ENCODE assay signal across 19 cellular contexts in genomic region chr2:49834433-49834832, GRCh38.
DNase-seq lines count a peak whose midpoint lies in the region; TF ChIP-seq lines count a peak whose summit lies in the region.
"Had no signal": no experiment of that assay in that cellular context is flagged by ENCODE, and none has a peak within 500 bp of the region (broad histone marks: within the 10 kb centered on the region; RNA-seq: fewer than 3 reads in every experiment).

No MANE protein-coding gene starts in this region.

- H2BK5ac ChIP-seq in mesendoderm (ENCODE audit: low read length) (no peak overlapping the region), neuronal stem cell (ENCODE audit: low read length) (no peak overlapping the region)

- H2BK120ac ChIP-seq in mesendoderm (ENCODE audit: low read depth, low read length): no peak overlapping the region
- H2BK120ac ChIP-seq in neuronal stem cell (ENCODE audit: low read depth, low read length): no peak overlapping the region

- no peak overlapping the region for H3K9ac ChIP-seq in mesendoderm (ENCODE audit: low read length)
- H3K9ac ChIP-seq in neuronal stem cell (ENCODE audit: low read depth, low read length, poor library complexity): no peak overlapping the region
- H3K9ac ChIP-seq: BLaER1 had no signal

- H3K4ac ChIP-seq in mesendoderm (ENCODE audit: low read depth, low read length) (no peak overlapping the region), neuronal stem cell (ENCODE audit: low read length) (no peak overlapping the region)

- H2BK15ac ChIP-seq in mesendoderm (replicated peaks; ENCODE audit: low read depth) (peak overlapping the region; percentile 96), neuronal stem cell (ENCODE audit: low read length) (no peak overlapping the region)

- H4K5ac ChIP-seq in mesendoderm (ENCODE audit: low read length): no peak overlapping the region

- H3K79me1 ChIP-seq in mesendoderm (ENCODE audit: low read length): no peaks in the 10 kb centered on the region
- H3K79me1 ChIP-seq in neuronal stem cell (ENCODE audit: low read depth, low read length): no peaks in the 10 kb centered on the region

- peak overlapping the region; percentile 65 for H3K27ac ChIP-seq in cardiac muscle cell
- no peak overlapping the region for H3K27ac ChIP-seq in left ventricle myocardium inferior (replicated peaks)
- no peak overlapping the region for H3K27ac ChIP-seq in mesendoderm (ENCODE audit: low read depth, low read length)
- no peak overlapping the region for H3K27ac ChIP-seq in neuronal stem cell (replicated peaks; ENCODE audit: low read length)
- H3K27ac ChIP-seq: 22Rv1, BLaER1, C4-2B had no signal

- H4K8ac ChIP-seq in mesendoderm (ENCODE audit: low read depth, low read length): no peak overlapping the region
- H4K8ac ChIP-seq in neuronal stem cell (ENCODE audit: low read depth, low read length): no peak overlapping the region

- TF ChIP-seq CTCF in cardiac muscle cell (IDR thresholded peaks at IDR 0.05; ENCODE audit: low read depth, low read length) (no peak), left ventricle myocardium inferior (IDR thresholded peaks at IDR 0.05; ENCODE audit: borderline replicate concordance) (no peak)

- H3K27me3 ChIP-seq in cardiac muscle cell (no peaks in the 10 kb centered on the region), left ventricle myocardium inferior (ENCODE audit: low read depth) (no peaks in the 10 kb centered on the region), mesendoderm (ENCODE audit: insufficient read depth, low read length, poor library complexity) (no peaks in the 10 kb centered on the region), neuronal stem cell (ENCODE audit: control insufficient read depth in 3 of 3, insufficient read depth in 3 of 3, low read depth in 1 of 3, low read length in 3 of 3) (no peaks in the 10 kb centered on the region)
- H3K27me3 ChIP-seq: BLaER1 had no signal

- H4K91ac ChIP-seq in neuronal stem cell (ENCODE audit: low read depth, low read length, poor library complexity): no peak overlapping the region

- H3K18ac ChIP-seq in mesendoderm (ENCODE audit: low read length) (no peak overlapping the region), neuronal stem cell (ENCODE audit: low read length) (no peak overlapping the region)

- H2AFZ ChIP-seq in neuronal stem cell (ENCODE audit: low read length): peak overlapping the region; percentile 42

- H3K23ac ChIP-seq in mesendoderm (ENCODE audit: low read length): no peak overlapping the region
- H3K23ac ChIP-seq in neuronal stem cell (ENCODE audit: low read depth, low read length, poor library complexity): no peak overlapping the region

- H3K79me2 ChIP-seq in mesendoderm (ENCODE audit: control insufficient read depth, insufficient read depth, low read length): no peaks in the 10 kb centered on the region

- no peaks in the 10 kb centered on the region for H3K36me3 ChIP-seq in cardiac muscle cell
- H3K36me3 ChIP-seq in left ventricle myocardium inferior: no peaks in the 10 kb centered on the region
- H3K36me3 ChIP-seq in mesendoderm (ENCODE audit: control insufficient read depth, insufficient read depth, low read length): no peaks in the 10 kb centered on the region
- no peaks in the 10 kb centered on the region for H3K36me3 ChIP-seq in neuronal stem cell (replicated peaks in 1 of 2; ENCODE audit: control insufficient read depth in 2 of 2, insufficient read depth in 2 of 2, low read length in 2 of 2)
- H3K36me3 ChIP-seq: BLaER1 had no signal

- no peak overlapping the region for H3K56ac ChIP-seq in mesendoderm (ENCODE audit: low read length)

- peaks cover 60% of the 10 kb centered on the region for H3K4me1 ChIP-seq in cardiac muscle cell (ENCODE audit: low read depth)
- H3K4me1 ChIP-seq in left ventricle myocardium inferior: peaks cover 23% of the 10 kb centered on the region
- no peaks in the 10 kb centered on the region for H3K4me1 ChIP-seq in mesendoderm (ENCODE audit: control insufficient read depth, low read depth, low read length)
- H3K4me1 ChIP-seq in neuronal stem cell (ENCODE audit: control insufficient read depth in 2 of 2, insufficient read depth in 1 of 2, low read depth in 1 of 2, low read length in 2 of 2): no peaks in the 10 kb centered on the region
- H3K4me1 ChIP-seq: Caco-2 had no signal

- H3K14ac ChIP-seq in neuronal stem cell (ENCODE audit: low read length): no peak overlapping the region

- intact Hi-C loops in left ventricle myocardium inferior (cut with micrococcal nuclease): no loop called here

- H2BK12ac ChIP-seq in neuronal stem cell (ENCODE audit: low read length): no peak overlapping the region

- H3K4me2 ChIP-seq in mesendoderm (ENCODE audit: low read length) (no peak overlapping the region), neuronal stem cell (ENCODE audit: insufficient read depth, low read length, poor library complexity, severe bottlenecking) (no peak overlapping the region)
- H3K4me2 ChIP-seq: BLaER1 had no signal

- no peaks in the 10 kb centered on the region for H3K9me3 ChIP-seq in cardiac muscle cell (ENCODE audit: low read depth)
- H3K9me3 ChIP-seq in left ventricle myocardium inferior (replicated peaks): no peaks in the 10 kb centered on the region
- H3K9me3 ChIP-seq in neuronal stem cell (replicated peaks in 1 of 2; ENCODE audit: control insufficient read depth in 2 of 2, insufficient read depth in 1 of 2, low read depth in 1 of 2, low read length in 2 of 2): no peaks in the 10 kb centered on the region
- H3K9me3 ChIP-seq: BLaER1, Caco-2 had no signal

- H3K4me3 ChIP-seq in cardiac muscle cell: no peak overlapping the region
- no peak overlapping the region for H3K4me3 ChIP-seq in left ventricle myocardium inferior
- no peak overlapping the region for H3K4me3 ChIP-seq in mesendoderm (ENCODE audit: low read length)
- no peak overlapping the region for H3K4me3 ChIP-seq in neuronal stem cell (ENCODE audit: low read length in 2 of 2)
- H3K4me3 ChIP-seq: BLaER1 had no signal

- H2AK5ac ChIP-seq in mesendoderm (ENCODE audit: low read length) (no peak overlapping the region), neuronal stem cell (ENCODE audit: low read depth, low read length) (no peak overlapping the region)

- DNase-seq in cardiac muscle cell (ENCODE audit: low read depth in 1 of 2, low spot score in 1 of 2) (no peak), left ventricle myocardium inferior (no peak), mesendoderm (peak; percentile 76), neuronal stem cell (ENCODE audit: low spot score) (no peak), SW 1271 (lab: John Stamatoyannopoulos, UW) (no peak), DMS153 (lab: John Stamatoyannopoulos, UW) (no peak)
- DNase-seq: Caco-2; CD4-positive, CD25-positive, alpha-beta regulatory T cell; CD8-positive, alpha-beta T cell; DMS 273 treated with DMSO at 0.1 percent for 48 hours; DMS53; DMS79 treated with DMSO at 0.1 percent for 48 hours; GF-D8; GOT3; H7; HCEC 1CT had no signal

- WGBS in mesendoderm (ENCODE audit: extremely low coverage, insufficient coverage, low lambda C conversion rate): no CpG with 5 or more reads among the region's 1 CpG
- WGBS in neuronal stem cell (ENCODE audit: extremely low coverage in 2 of 2, insufficient read length in 2 of 2, insufficient replicate concordance in 1 of 2), 2 donors: no CpG with 5 or more reads among the region's 1 CpG
